21 cellular contexts compared by ENCODE assay signal in the genomic region with DNA sequence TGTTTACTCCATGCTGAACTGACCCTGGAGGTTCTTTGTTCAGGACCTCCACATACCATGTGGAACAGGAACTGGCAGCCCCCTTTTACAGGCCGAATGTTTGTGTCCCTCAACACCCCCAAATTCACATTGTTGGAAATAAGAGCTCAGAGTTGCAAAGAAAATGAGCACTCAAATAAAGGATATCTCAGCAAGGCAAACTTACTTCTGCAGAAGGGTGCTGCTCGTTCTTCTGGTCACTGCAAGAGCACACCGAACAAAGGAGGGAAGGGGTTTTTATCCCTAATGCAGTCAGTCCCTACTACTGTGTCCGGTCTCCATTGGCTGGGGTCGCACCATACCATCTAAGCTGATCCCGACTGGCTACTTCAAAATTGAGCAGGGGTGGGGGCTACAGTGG.
DNase-seq lines count a peak whose midpoint lies in the region; ATAC-seq, FAIRE-seq and TF ChIP-seq lines count a peak whose summit lies in the region.
"Had no signal": no experiment of that assay in that cellular context is flagged by ENCODE, and none has a peak within 500 bp of the region (broad histone marks: within the 10 kb centered on the region; RNA-seq: fewer than 3 reads in every experiment).

No MANE protein-coding gene starts in this region.

- H3K27me3 ChIP-seq in K562 (ENCODE audit: control insufficient read depth in 2 of 2, insufficient read depth in 2 of 2, low read length in 2 of 2) (peaks cover 4 to 30% of the 10 kb centered on the region in 2 experiments; a peak in 3 of 5 replicates), mucosa of stomach (ENCODE audit: control insufficient read depth, insufficient read depth, low read length) (no peaks in the 10 kb centered on the region), small intestine (ENCODE audit: control insufficient read depth in 2 of 2, insufficient read depth in 2 of 2, low read length in 2 of 2) (no peaks in the 10 kb centered on the region)
- H3K27me3 ChIP-seq: BLaER1 had no signal

- DNase-seq in cardiac septum (ENCODE audit: low spot score) (peak; percentile 38), Right ventricle myocardium inferior (ENCODE audit: missing footprints) (no peak), K562 (ENCODE audit: extremely low read depth in 1 of 4, low spot score in 3 of 4) (no peak), small intestine (no peak), GDM1 (lab: John Stamatoyannopoulos, UW) (no peak)
- DNase-seq: Caco-2; CD4-positive, CD25-positive, alpha-beta regulatory T cell; CD8-positive, alpha-beta T cell; DMS153; DND-41; GF-D8; GOT3 had no signal

- H3K4me3 ChIP-seq in K562, result no peak overlapping the region
- H3K4me3 ChIP-seq in mucosa of stomach (ENCODE audit: low read length), result peak overlapping the region; percentile 12
- H3K4me3 ChIP-seq in small intestine (ENCODE audit: low read depth in 1 of 2, low read length in 2 of 2), result no peak overlapping the region
- H3K4me3 ChIP-seq: BLaER1, HAP-1 had no signal

- H3K9me3 ChIP-seq in K562 (replicated peaks; ENCODE audit: control insufficient read depth, insufficient read depth, low read depth, low read length) (no peaks in the 10 kb centered on the region; the same call in 1 of the 2 replicates), mucosa of stomach (ENCODE audit: control insufficient read depth, low read length) (no peaks in the 10 kb centered on the region), small intestine (ENCODE audit: control insufficient read depth, low read depth) (no peaks in the 10 kb centered on the region)
- H3K9me3 ChIP-seq: HAP-1 had no signal

- CTCF ChIA-PET in K562 (lab: Yijun Ruan, JAX; ENCODE audit: low intra/inter-chr PET ratio), result no interaction called here

- H3K4me1 ChIP-seq in K562 (replicated peaks in 1 of 2; ENCODE audit: control insufficient read depth in 2 of 2, insufficient read depth in 2 of 2, low read length in 2 of 2), result no peaks in the 10 kb centered on the region; a peak in 1 of 5 replicates
- no peaks in the 10 kb centered on the region for H3K4me1 ChIP-seq in mucosa of stomach (ENCODE audit: control insufficient read depth, insufficient read depth, low read length)
- H3K4me1 ChIP-seq in small intestine (ENCODE audit: control insufficient read depth in 2 of 2, insufficient read depth in 1 of 2, low read depth in 1 of 2, low read length in 1 of 2), result no peaks in the 10 kb centered on the region
- H3K4me1 ChIP-seq: Caco-2, HAP-1 had no signal

- FAIRE-seq in K562 (lab: Jason Lieb, UNC) (no peak), small intestine (lab: Jason Lieb, UNC) (no peak)
- FAIRE-seq: A204.1, GM12891, GM18507, H54 had no signal

- no peak for TF ChIP-seq CTCF in K562 (IDR thresholded peaks at IDR 0.05 in 2 of 3, conservative IDR thresholded peaks at IDR 0.05 in 1 of 3; ENCODE audit: insufficient read depth in 2 of 3, low read depth in 1 of 3, low read length in 3 of 3)

- ATAC-seq in Right ventricle myocardium inferior, result no peak
- no peak for ATAC-seq in K562
- ATAC-seq: CD8-positive, alpha-beta T cell had no signal

- in situ Hi-C loops in K562 (cut with MboI), result no loop called here

- TF ChIP-seq EP300 in K562 (IDR thresholded peaks at IDR 0.05; ENCODE audit: low read length), result no peak

- H3K79me2 ChIP-seq in K562 (ENCODE audit: control insufficient read depth, insufficient read depth, low read length), result no peaks in the 10 kb centered on the region

- WGBS in K562 (ENCODE audit: insufficient coverage, low coverage, missing lambda C conversion rate), result 5% methylated on average over 5 of the region's 6 CpGs
- WGBS in small intestine, 3 donors, result 75 to 77% (median 76%) methylated on average over 6 of the region's 6 CpGs

- intact Hi-C loops in cardiac septum (cut with DNase I) (no loop called here), Right ventricle myocardium inferior (cut with DNase I) (no loop called here), K562 (cut with micrococcal nuclease) (no loop called here)

- H3K27ac ChIP-seq in K562 (ENCODE audit: extremely low read depth, low read depth, low read length) (no peak overlapping the region), small intestine (ENCODE audit: low read depth in 1 of 2, low read length in 1 of 2) (no peak overlapping the region)
- H3K27ac ChIP-seq: 22Rv1, BLaER1, C4-2B had no signal

- H3K36me3 ChIP-seq in K562 (ENCODE audit: control insufficient read depth, insufficient read depth, low read length) (no peaks in the 10 kb centered on the region), mucosa of stomach (ENCODE audit: control insufficient read depth, insufficient read depth, low read length) (no peaks in the 10 kb centered on the region), small intestine (ENCODE audit: control insufficient read depth in 2 of 2, insufficient read depth in 2 of 2, low read length in 2 of 2) (no peaks in the 10 kb centered on the region)
- H3K36me3 ChIP-seq: HAP-1 had no signal

- no peak overlapping the region for H3K4me2 ChIP-seq in K562 (ENCODE audit: insufficient read depth, low read length)
- H3K4me2 ChIP-seq: BLaER1 had no signal

- TF ChIP-seq RAD21 in K562 (CRISPR knock-in tag; conservative IDR thresholded peaks at IDR 0.05 in 1 of 2, IDR thresholded peaks at IDR 0.05 in 1 of 2), result no peak

- no peaks in the 10 kb centered on the region for H4K20me1 ChIP-seq in K562 (replicated peaks; ENCODE audit: control insufficient read depth, insufficient read depth, low read length)
- H4K20me1 ChIP-seq: BLaER1 had no signal

- no peak overlapping the region for H2AFZ ChIP-seq in K562 (ENCODE audit: low read depth, low read length)

- no peaks in the 10 kb centered on the region for H3K9me1 ChIP-seq in K562 (ENCODE audit: control insufficient read depth, insufficient read depth, low read length)

- H3K9ac ChIP-seq in K562 (ENCODE audit: insufficient read depth in 1 of 2, low read depth in 2 of 2, low read length in 2 of 2), result no peak overlapping the region
- H3K9ac ChIP-seq in mucosa of stomach (ENCODE audit: low read length), result no peak overlapping the region
- H3K9ac ChIP-seq: BLaER1 had no signal

- POLR2A ChIA-PET in K562 (lab: Yijun Ruan, JAX), result no interaction called here

- TF ChIP-seq POLR2A in K562 (conservative IDR thresholded peaks at IDR 0.05), result no peak

- no TSS peak for BruUV-seq in K562 (replicated peaks; lab: Mats Ljungman, UMichigan)

TF ChIP-seq in K562, 482 proteins besides CTCF, POLR2A, EP300 and RAD21:
- TF ChIP-seq ARID2 (IDR thresholded peaks at IDR 0.05), result no peak
- TF ChIP-seq CBX3 (IDR thresholded peaks at IDR 0.05; ENCODE audit: borderline replicate concordance in 1 of 2, low read length in 2 of 2), result peak in 1 of 2 experiments; percentile 56; a peak in 1 of 3 replicates
- peak; percentile 72; the same call in 1 of the 2 replicates for TF ChIP-seq CBX5 (IDR thresholded peaks at IDR 0.05; ENCODE audit: borderline replicate concordance, low read depth)
